11 cellular contexts compared by ENCODE assay signal in genomic region chr11:65435981-65436411, GRCh38. TPM values are rescaled to one million over a fixed set of nuclear protein-coding genes. Genes with fewer than 3 reads are reported as not detected.
DNase-seq lines count a peak whose midpoint lies in the region; ATAC-seq and TF ChIP-seq lines count a peak whose summit lies in the region.
"Had no signal": no experiment of that assay in that cellular context is flagged by ENCODE, and none has a peak within 500 bp of the region (broad histone marks: within the 10 kb centered on the region; RNA-seq: fewer than 3 reads in every experiment).

No MANE protein-coding gene starts in this region.

- no peak overlapping the region for H4K91ac ChIP-seq in mesenchymal stem cell (ENCODE audit: low read length)

- H3K27me3 Mint-ChIP-seq in chondrocyte (ENCODE audit: low read depth) (no peaks in the 10 kb centered on the region), type B pancreatic cell (no peaks in the 10 kb centered on the region), endodermal cell (ENCODE audit: insufficient read depth) (no peaks in the 10 kb centered on the region)

- peaks cover 85% of the 10 kb centered on the region for H3K4me1 Mint-ChIP-seq in chondrocyte (ENCODE audit: low read depth)
- peaks cover 21% of the 10 kb centered on the region for H3K4me1 Mint-ChIP-seq in type B pancreatic cell (ENCODE audit: unreplicated experiment)
- H3K4me1 Mint-ChIP-seq in endodermal cell = no peaks in the 10 kb centered on the region

- H4K8ac ChIP-seq in mesenchymal stem cell (ENCODE audit: low read length) = peak overlapping the region; percentile 56

- no peak overlapping the region for H3K14ac ChIP-seq in mesenchymal stem cell (ENCODE audit: low read length in 2 of 2)

- H3K4me2 ChIP-seq in mesenchymal stem cell (ENCODE audit: low read length, poor library complexity, severe bottlenecking) = peak overlapping the region; percentile 32

- H2BK5ac ChIP-seq in mesenchymal stem cell (ENCODE audit: low read depth, low read length, poor library complexity, severe bottlenecking) = no peak overlapping the region

- H3K27me3 ChIP-seq in mesenchymal stem cell (ENCODE audit: control insufficient read depth in 1 of 2, insufficient read depth in 1 of 2, low read length in 2 of 2) (no peaks in the 10 kb centered on the region), endodermal cell (ENCODE audit: control insufficient read depth, insufficient read depth, low read length, poor library complexity, severe bottlenecking) (no peaks in the 10 kb centered on the region)
- H3K27me3 ChIP-seq: uterus had no signal

- H3K4me3 Mint-ChIP-seq in chondrocyte (ENCODE audit: unreplicated experiment) (peak overlapping the region; percentile 14), type B pancreatic cell (no peak overlapping the region), endodermal cell (no peak overlapping the region)

- H3K23ac ChIP-seq in mesenchymal stem cell (ENCODE audit: low read length in 2 of 2) = peak overlapping the region; percentile 37 to 89

- H2BK120ac ChIP-seq in mesenchymal stem cell (ENCODE audit: low read depth, low read length) = no peak overlapping the region

- H2BK15ac ChIP-seq in mesenchymal stem cell (ENCODE audit: low read depth, poor library complexity, severe bottlenecking) = no peak overlapping the region

- peak overlapping the region; percentile 81 for H3K27ac ChIP-seq in mesenchymal stem cell (ENCODE audit: low read length, poor library complexity, severe bottlenecking)
- no peak overlapping the region for H3K27ac ChIP-seq in endodermal cell (ENCODE audit: low read depth, low read length)

- ATAC-seq in HG03108 (IDR thresholded peaks at IDR 0.05; ENCODE audit: unreplicated experiment) = no peak

- no peak overlapping the region for H2BK12ac ChIP-seq in mesenchymal stem cell (ENCODE audit: low read length in 2 of 2)

- H3K9me3 ChIP-seq in mesenchymal stem cell (ENCODE audit: control insufficient read depth, low read length) = no peaks in the 10 kb centered on the region
- H3K9me3 ChIP-seq in endodermal cell (ENCODE audit: control insufficient read depth, low read length) = no peaks in the 10 kb centered on the region
- H3K9me3 ChIP-seq: uterus had no signal

- no peak overlapping the region for H3K4ac ChIP-seq in mesenchymal stem cell (ENCODE audit: low read depth in 1 of 2, low read length in 2 of 2)

- peak overlapping the region in 1 of 2 experiments; percentile 11 for H3K18ac ChIP-seq in mesenchymal stem cell (ENCODE audit: low read depth in 1 of 2, low read length in 2 of 2)

- peak overlapping the region; percentile 99 for H3K9ac ChIP-seq in mesenchymal stem cell (ENCODE audit: low read length)
- H3K9ac ChIP-seq in endodermal cell (ENCODE audit: extremely low read depth, low read length, poor library complexity, severe bottlenecking) = no peak overlapping the region

- TF ChIP-seq CTCF in chondrocyte (IDR thresholded peaks at IDR 0.05) (no peak), type B pancreatic cell (conservative IDR thresholded peaks at IDR 0.05) (no peak), endodermal cell (conservative IDR thresholded peaks at IDR 0.05) (no peak)

- H2AK5ac ChIP-seq in mesenchymal stem cell (ENCODE audit: low read length, severe bottlenecking) = no peak overlapping the region

- H3K9me3 Mint-ChIP-seq in chondrocyte (ENCODE audit: low read depth) (no peaks in the 10 kb centered on the region), type B pancreatic cell (no peaks in the 10 kb centered on the region), endodermal cell (no peaks in the 10 kb centered on the region)

- no peak overlapping the region for H2AFZ ChIP-seq in mesenchymal stem cell (ENCODE audit: low read depth, low read length)

- H3K4me3 ChIP-seq in mesenchymal stem cell (ENCODE audit: insufficient read depth in 1 of 2, low read depth in 1 of 2, low read length in 2 of 2) (peak overlapping the region in 1 of 2 experiments; percentile 92), endodermal cell (ENCODE audit: low read length) (no peak overlapping the region)
- H3K4me3 ChIP-seq: uterus had no signal

- H3K4me1 ChIP-seq in mesenchymal stem cell (ENCODE audit: control insufficient read depth, insufficient read depth, low read depth, low read length) (peaks cover 18% of the 10 kb centered on the region), endodermal cell (ENCODE audit: control insufficient read depth, insufficient read depth, low read length) (no peaks in the 10 kb centered on the region)

- WGBS in mesenchymal stem cell = 90% methylated on average over 8 of the region's 8 CpGs
- 96 to 98% methylated on average over 6 to 8 of the region's 8 CpGs for WGBS in endodermal cell (ENCODE audit: insufficient coverage in 1 of 2, insufficient read length in 1 of 2), 2 experiments

- DNase-seq in activated effector memory CD4-positive, alpha-beta T cell treated with anti-CD3 and anti-CD28 coated beads, Interleukin-2, amount 50 U/mL, for 16 hours = peak; percentile 61
- DNase-seq in activated effector memory CD4-positive, alpha-beta T cell treated with Interleukin-2 at 50 U/mL for 16 hours = no peak
- no peak for DNase-seq in chondrocyte (ENCODE audit: low spot score)
- no peak for DNase-seq in mesenchymal stem cell
- peak; percentile 52 for DNase-seq in type B pancreatic cell (ENCODE audit: extremely low spot score, unreplicated experiment)
- no peak for DNase-seq in endodermal cell
- DNase-seq in retina = no peak
- DNase-seq: effector memory CD4-positive, alpha-beta T cell; T1000 had no signal

- H3K79me1 ChIP-seq in mesenchymal stem cell (replicated peaks; ENCODE audit: low read length, poor library complexity, severe bottlenecking) = no peaks in the 10 kb centered on the region

- H3K36me3 ChIP-seq in mesenchymal stem cell (ENCODE audit: control insufficient read depth in 1 of 2, insufficient read depth in 2 of 2, low read depth in 1 of 2, low read length in 2 of 2) = peaks cover 24 to 83% of the 10 kb centered on the region in 2 experiments
- peaks cover 56% of the 10 kb centered on the region for H3K36me3 ChIP-seq in endodermal cell (ENCODE audit: control insufficient read depth, insufficient read depth, low read length)
- H3K36me3 ChIP-seq: uterus had no signal

- H3K36me3 Mint-ChIP-seq in chondrocyte (ENCODE audit: low read depth) = peaks cover 39% of the 10 kb centered on the region
- H3K36me3 Mint-ChIP-seq in type B pancreatic cell = peaks cover 39% of the 10 kb centered on the region
- H3K36me3 Mint-ChIP-seq in endodermal cell (ENCODE audit: low read depth) = peaks cover 57% of the 10 kb centered on the region

- peak overlapping the region; percentile 63 for H3K27ac Mint-ChIP-seq in chondrocyte (ENCODE audit: unreplicated experiment)
- H3K27ac Mint-ChIP-seq in type B pancreatic cell = peak overlapping the region; percentile 40
- H3K27ac Mint-ChIP-seq in endodermal cell = no peak overlapping the region

RNA-seq across cellular contexts. Expression of gene NEAT1, which starts 13.4 kb away (rescaled TPM):
- total RNA-seq in chondrocyte (333 to 440 TPM (median 377 TPM) in 3 replicates), type B pancreatic cell (ENCODE audit: low replicate concordance) (229 and 395 TPM in 2 replicates), endodermal cell (10 to 100 TPM; 61.3 to 85.2 TPM)
- 51.2 TPM for polyA plus RNA-seq in mesenchymal stem cell (2013, experiment 1 of 2)
- polyA plus RNA-seq in mesenchymal stem cell (2013, experiment 2 of 2) = 44.5 TPM
- 21.0 TPM for polyA plus RNA-seq in endodermal cell (2013, experiment 1 of 2)
- polyA plus RNA-seq in endodermal cell (2013, experiment 2 of 2) = 14.2 TPM

RNA-seq across cellular contexts. Expression of gene FRMD8, which starts 49.6 kb away (rescaled TPM):
- total RNA-seq in chondrocyte (43.6 to 49.6 TPM (median 45.5 TPM) in 3 replicates), type B pancreatic cell (ENCODE audit: low replicate concordance) (35.0 and 41.8 TPM in 2 replicates), endodermal cell (10 to 100 TPM; 27.4 to 29.6 TPM)
- 24.6 TPM for polyA plus RNA-seq in mesenchymal stem cell (2013, experiment 1 of 2)
- 25.1 TPM for polyA plus RNA-seq in mesenchymal stem cell (2013, experiment 2 of 2)
- 10.8 TPM for polyA plus RNA-seq in endodermal cell (2013, experiment 1 of 2)
- polyA plus RNA-seq in endodermal cell (2013, experiment 2 of 2) = 11.9 TPM

RNA-seq across cellular contexts. Expression of gene SLC25A45, which starts 53.5 kb away (rescaled TPM):
- total RNA-seq in chondrocyte (11.7 to 14.4 TPM (median 13.1 TPM) in 3 replicates), type B pancreatic cell (ENCODE audit: low replicate concordance) (1.9 and 5.6 TPM in 2 replicates), endodermal cell (1 to 10 TPM; 3.0 to 6.3 TPM)
- polyA plus RNA-seq in mesenchymal stem cell (2013, experiment 1 of 2) = 2.2 TPM
- 1.9 TPM for polyA plus RNA-seq in mesenchymal stem cell (2013, experiment 2 of 2)
- polyA plus RNA-seq in endodermal cell (2013, experiment 1 of 2) = 0.71 TPM
- 0.50 TPM for polyA plus RNA-seq in endodermal cell (2013, experiment 2 of 2)

Comparison
In these comparisons a context has a peak if more than half of its experiments do, and no peak if none do; other contexts are left out.
1. DNase-seq: peak in activated effector memory CD4-positive, alpha-beta T cell treated with anti-CD3 and anti-CD28 coated beads, Interleukin-2, amount 50 U/mL, for 16 hours (single experiment) and type B pancreatic cell (single experiment); none in activated effector memory CD4-positive, alpha-beta T cell treated with Interleukin-2 at 50 U/mL for 16 hours (single experiment), chondrocyte (single experiment), mesenchymal stem cell (single experiment), endodermal cell (single experiment) and retina (single experiment).